Comparison of ENCODE assay signal across 26 cellular contexts in the genomic region with DNA sequence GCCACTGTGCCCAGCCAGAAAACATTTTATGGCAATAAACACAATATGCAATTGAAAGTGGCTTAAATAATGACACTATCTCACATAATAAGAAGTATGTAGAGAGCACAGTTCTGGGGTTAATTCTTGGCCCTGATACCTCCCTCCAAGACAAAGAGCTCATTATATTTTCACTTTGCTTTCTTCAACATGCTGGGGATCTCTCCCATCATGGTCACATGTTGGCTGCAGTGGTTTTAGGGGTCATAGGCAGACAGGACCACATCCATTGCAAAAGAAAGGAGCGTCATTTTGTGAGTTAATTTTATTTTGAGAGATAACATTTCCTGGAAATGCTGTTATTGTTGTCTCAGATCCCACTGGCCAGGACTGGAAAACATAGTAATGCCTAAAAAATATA.
"Had no signal": no experiment of that assay in that cellular context is flagged by ENCODE, and none has a peak within 500 bp of the region (broad histone marks: within the 10 kb centered on the region; RNA-seq: fewer than 3 reads in every experiment).

No MANE protein-coding gene starts in this region.

- H3K27me3 ChIP-seq: pancreas, vagina had no signal

- H3K36me3 Mint-ChIP-seq: naive B cell, type B pancreatic cell had no signal

- ATAC-seq: activated CD4-positive, alpha-beta T cell treated with anti-CD3 and anti-CD28 coated beads for 36 hours; activated CD8-positive, alpha-beta T cell treated with anti-CD3 and anti-CD28 coated beads, Interleukin-2, amount 10 ng/mL, durations not matched to agents 7 days and 5 days; activated T-cell treated with anti-CD3 and anti-CD28 coated beads, Interleukin-2, amount 50 U/mL, for 72 hours; pancreas; sciatic nerve; stimulated activated effector memory CD8-positive, alpha-beta T cell treated with anti-CD3 and anti-CD28 coated beads, Interleukin-12 subunit alpha, Interleukin-12 subunit beta, amount 100 ng/mL, for 72 hours had no signal

- DNase-seq: activated CD4-positive, alpha-beta T cell treated with anti-CD3 and anti-CD28 coated beads for 36 hours; activated CD4-positive, CD25-positive, alpha-beta regulatory T cell; activated CD8-positive, alpha-beta T cell treated with anti-CD3 and anti-CD28 coated beads, Interleukin-2, amount 10 ng/mL, durations not matched to agents 7 days and 5 days; activated naive CD4-positive, alpha-beta T cell; activated naive CD8-positive, alpha-beta T cell treated with anti-CD3 and anti-CD28 coated beads, Interleukin-2, amount 10 ng/mL, durations not matched to agents 7 days and 5 days; activated T-cell treated with anti-CD3 and anti-CD28 coated beads for 4 hours; activated T-cell treated with anti-CD3 and anti-CD28 coated beads, Interleukin-2, amount 50 U/mL, for 72 hours; amniotic stem cell; caudate nucleus; islet precursor cell; left ventricle myocardium inferior; naive B cell; nucleus accumbens; pancreas; retina; stimulated activated CD4-positive, alpha-beta T cell treated with anti-CD3 and anti-CD28 coated beads, Interleukin-4, amount 100 ng/mL, for 24 hours; T-helper 2 cell had no signal

- H3K9me3 Mint-ChIP-seq: activated T-cell treated with anti-CD3 and anti-CD28 coated beads, Interleukin-2, amount 50 U/mL, for 72 hours; naive B cell; stimulated activated naive CD8-positive, alpha-beta T cell treated with anti-CD3 and anti-CD28 coated beads, Interleukin-15, Interleukin-2, amounts not matched to agents 100 ng/mL and 50 ng/mL, for 24 hours; type B pancreatic cell had no signal

- H3K9me3 ChIP-seq: pancreas, prostate gland, thoracic aorta, vagina had no signal

- H3K27me3 Mint-ChIP-seq: activated CD4-positive, alpha-beta T cell treated with anti-CD3 and anti-CD28 coated beads for 36 hours; naive B cell; stimulated activated naive CD8-positive, alpha-beta T cell treated with anti-CD3 and anti-CD28 coated beads, Interleukin-15, Interleukin-2, amounts not matched to agents 100 ng/mL and 50 ng/mL, for 24 hours; type B pancreatic cell had no signal

- H3K4me3 Mint-ChIP-seq: activated CD4-positive, alpha-beta T cell treated with anti-CD3 and anti-CD28 coated beads for 36 hours; activated CD8-positive, alpha-beta T cell treated with anti-CD3 and anti-CD28 coated beads, Interleukin-2, amount 10 ng/mL, durations not matched to agents 7 days and 5 days; activated naive CD8-positive, alpha-beta T cell treated with anti-CD3 and anti-CD28 coated beads, Interleukin-2, amount 10 ng/mL, durations not matched to agents 7 days and 5 days; activated T-cell treated with anti-CD3 and anti-CD28 coated beads, Interleukin-2, amount 50 U/mL, for 72 hours; stimulated activated effector memory CD8-positive, alpha-beta T cell treated with anti-CD3 and anti-CD28 coated beads, Interleukin-12 subunit alpha, Interleukin-12 subunit beta, amount 100 ng/mL, for 72 hours; stimulated activated naive CD8-positive, alpha-beta T cell treated with anti-CD3 and anti-CD28 coated beads, Interleukin-15, Interleukin-2, amounts not matched to agents 100 ng/mL and 50 ng/mL, for 24 hours had no signal

- H3K27ac ChIP-seq: left ventricle myocardium inferior, pancreas, prostate gland, thoracic aorta, vagina had no signal

- H3K4me3 ChIP-seq: left ventricle myocardium inferior, lung, pancreas, prostate gland, skin epidermis, thoracic aorta, vagina had no signal

- H3K27ac Mint-ChIP-seq: activated CD4-positive, alpha-beta T cell treated with anti-CD3 and anti-CD28 coated beads for 36 hours; activated CD8-positive, alpha-beta T cell treated with anti-CD3 and anti-CD28 coated beads, Interleukin-2, amount 10 ng/mL, durations not matched to agents 7 days and 5 days; activated naive CD8-positive, alpha-beta T cell treated with anti-CD3 and anti-CD28 coated beads, Interleukin-2, amount 10 ng/mL, durations not matched to agents 7 days and 5 days; activated T-cell treated with anti-CD3 and anti-CD28 coated beads, Interleukin-2, amount 50 U/mL, for 72 hours; stimulated activated effector memory CD8-positive, alpha-beta T cell treated with anti-CD3 and anti-CD28 coated beads, Interleukin-12 subunit alpha, Interleukin-12 subunit beta, amount 100 ng/mL, for 72 hours; stimulated activated naive CD8-positive, alpha-beta T cell treated with anti-CD3 and anti-CD28 coated beads, Interleukin-15, Interleukin-2, amounts not matched to agents 100 ng/mL and 50 ng/mL, for 24 hours had no signal

- H3K36me3 ChIP-seq: left ventricle myocardium inferior, pancreas, prostate gland, thoracic aorta, vagina had no signal
